Comparison of ENCODE assay signal across 12 cellular contexts in the genomic region with DNA sequence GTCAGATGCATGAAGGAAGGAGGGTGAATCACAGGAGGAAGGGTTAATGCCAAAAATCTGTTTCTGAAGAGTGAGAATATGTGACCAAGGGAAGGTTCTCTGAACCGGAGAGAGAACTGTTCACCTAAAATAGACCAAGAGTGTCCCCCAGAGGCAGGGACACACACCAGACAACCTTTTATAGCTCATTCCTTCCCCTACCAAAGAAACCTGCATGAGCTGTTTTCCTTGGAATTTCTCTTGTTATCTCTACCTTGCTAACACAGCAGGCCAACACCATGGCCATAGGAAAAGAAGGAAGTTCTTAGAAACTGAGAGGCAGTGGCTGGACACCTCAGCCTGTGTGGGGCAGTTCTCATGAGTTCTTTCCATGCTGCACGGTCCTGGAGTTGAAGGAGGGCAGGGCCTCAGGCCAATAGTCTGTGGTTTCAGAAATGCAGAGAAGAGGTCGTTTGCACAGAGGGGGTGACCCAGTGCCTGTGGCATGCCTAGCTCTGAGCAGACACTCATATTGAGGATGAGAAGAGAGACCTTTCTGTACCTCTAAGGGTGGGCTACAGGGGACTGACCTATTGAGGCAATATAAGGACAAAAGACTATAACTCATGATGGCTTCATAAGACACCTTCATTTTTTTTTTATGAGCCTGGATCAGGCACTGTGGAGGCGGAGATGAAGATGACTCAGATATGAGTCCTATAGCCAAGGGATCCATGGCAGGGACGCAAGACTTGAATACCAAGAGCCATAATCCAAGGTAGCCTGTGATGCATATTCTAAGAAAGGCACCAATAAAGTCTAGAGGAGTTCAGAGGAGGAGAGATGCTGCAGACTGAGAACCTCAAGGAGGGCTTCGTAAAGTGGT. TPM values are rescaled to one million over a fixed set of nuclear protein-coding genes. Genes with fewer than 3 reads are reported as not detected.
DNase-seq lines count a peak whose midpoint lies in the region; ATAC-seq and TF ChIP-seq lines count a peak whose summit lies in the region.
"Had no signal": no experiment of that assay in that cellular context is flagged by ENCODE, and none has a peak within 500 bp of the region (broad histone marks: within the 10 kb centered on the region; RNA-seq: fewer than 3 reads in every experiment).

No MANE protein-coding gene starts in this region.

- POLR2A ChIA-PET in A673 (lab: Charles Lee; ENCODE audit: low non-redundant PET): no interaction called here

- H2AFZ ChIP-seq in osteoblast (ENCODE audit: low read length): no peak overlapping the region

- H3K27ac ChIP-seq in osteoblast (ENCODE audit: low read depth, low read length) (no peak overlapping the region), A673 (ENCODE audit: low read depth, low read length, poor library complexity, severe bottlenecking) (no peak overlapping the region)
- H3K27ac ChIP-seq: skin epidermis had no signal

- CTCF ChIA-PET in A673 (lab: Charles Lee): no interaction called here

- BruUV-seq in A673 (replicated peaks; lab: Mats Ljungman, UMichigan): no TSS peak

- H3K36me3 ChIP-seq in MG63 (no peaks in the 10 kb centered on the region), osteoblast (ENCODE audit: insufficient read depth, low read length) (no peaks in the 10 kb centered on the region), A673 (ENCODE audit: insufficient read depth, low read length, poor library complexity, severe bottlenecking) (no peaks in the 10 kb centered on the region)

- H3K9me3 ChIP-seq in MG63 (peaks cover 9% of the 10 kb centered on the region; the same call in 1 of the 2 replicates), osteoblast (ENCODE audit: low read depth, low read length) (no peaks in the 10 kb centered on the region), A673 (ENCODE audit: low read depth, low read length, poor library complexity, severe bottlenecking) (peaks cover 7% of the 10 kb centered on the region)

- intact Hi-C loops in A673 (cut with micrococcal nuclease; ENCODE audit: unreplicated experiment): no loop called here
- intact Hi-C loops in cardiac septum (cut with DNase I): loop anchor here (10.0 kb wide), 1 partner anchor 145 kb away; no protein-coding TSS in a partner anchor

- DNase-seq in ELR (ENCODE audit: low read depth) (peak; percentile 84), MG63 (peak; percentile 73), choroid plexus epithelial cell (ENCODE audit: low read depth) (peak; percentile 36), osteoblast (ENCODE audit: insufficient read length, low spot score, missing footprints) (peak; percentile 91), A673 (ENCODE audit: low spot score) (no peak), cardiac septum (ENCODE audit: low spot score) (no peak)
- DNase-seq: activated naive CD4-positive, alpha-beta T cell treated with anti-CD3 and anti-CD28 coated beads for 36 hours; Karpas-422; Right ventricle myocardium superior had no signal

- peak overlapping the region; percentile 43 for H3K4me2 ChIP-seq in osteoblast (ENCODE audit: insufficient read depth, low read length)

- H3K4me1 ChIP-seq in osteoblast (ENCODE audit: insufficient read depth, low read length) (peaks cover 15% of the 10 kb centered on the region), A673 (ENCODE audit: insufficient read depth, low read length, poor library complexity, severe bottlenecking) (no peaks in the 10 kb centered on the region)

- H3K27me3 ChIP-seq in MG63 (no peaks in the 10 kb centered on the region; the same call in 1 of the 2 replicates), osteoblast (ENCODE audit: insufficient read depth, low read length) (peaks cover 3% of the 10 kb centered on the region), A673 (replicated peaks; ENCODE audit: insufficient read depth, low read depth, low read length, poor library complexity) (no peaks in the 10 kb centered on the region)

- H4K20me1 ChIP-seq in osteoblast (ENCODE audit: insufficient read depth, low read length): no peaks in the 10 kb centered on the region

- no peak for ATAC-seq in HG02885 (IDR thresholded peaks at IDR 0.05; ENCODE audit: poor library complexity, unreplicated experiment)
- no peak for ATAC-seq in HG03432 (IDR thresholded peaks at IDR 0.05; ENCODE audit: unreplicated experiment)

- H3K79me2 ChIP-seq in osteoblast (ENCODE audit: insufficient read depth, low read length): no peaks in the 10 kb centered on the region

- peak; percentile 27 for TF ChIP-seq CTCF in choroid plexus epithelial cell (conservative IDR thresholded peaks at IDR 0.05; ENCODE audit: low read depth, low read length)
- peak; percentile 22 for TF ChIP-seq CTCF in osteoblast (IDR thresholded peaks at IDR 0.05; ENCODE audit: extremely low read depth, low read depth, low read length)
- no peak for TF ChIP-seq CTCF in A673 (conservative IDR thresholded peaks at IDR 0.05; ENCODE audit: low read depth, low read length)

- H3K4me3 ChIP-seq in MG63 (no peak overlapping the region), choroid plexus epithelial cell (ENCODE audit: low read depth, low read length) (no peak overlapping the region), osteoblast (ENCODE audit: insufficient read depth, low read length) (no peak overlapping the region), A673 (ENCODE audit: low read depth, low read length, poor library complexity, severe bottlenecking) (no peak overlapping the region)
- H3K4me3 ChIP-seq: skin epidermis had no signal

RNA-seq across cellular contexts. Expression of a gene that starts 39.4 kb away (rescaled TPM):
- total RNA-seq in MG63 (2014; rRNA removed; shearing (Covaris generic); ENCODE audit: low replicate concordance): 0.16 TPM in 1 of 2 replicates, not detected in the other
- total RNA-seq in osteoblast (under 0.01 TPM in 2 replicates), A673 (2021) (1.0 and 1.2 TPM in 2 replicates), cardiac septum (0.05 TPM)
- total RNA-seq: activated naive CD4-positive, alpha-beta T cell treated with anti-CD3 and anti-CD28 coated beads for 36 hours; Right ventricle myocardium superior had no signal

RNA-seq across cellular contexts. Expression of a gene that starts 53.3 kb away (rescaled TPM):
- total RNA-seq in MG63 (2014; rRNA removed; shearing (Covaris generic); ENCODE audit: low replicate concordance): not detected in 2 replicates
- total RNA-seq in osteoblast: under 0.01 TPM in 2 replicates
- 492 and 535 TPM in 2 replicates for total RNA-seq in A673 (2021)
- 0.16 TPM for total RNA-seq in cardiac septum
- total RNA-seq: activated naive CD4-positive, alpha-beta T cell treated with anti-CD3 and anti-CD28 coated beads for 36 hours had no signal

Comparison
In these comparisons a context has a peak if more than half of its experiments do, and no peak if none do; other contexts are left out.
1. DNase-seq: peak in ELR (single experiment), MG63 (single experiment), choroid plexus epithelial cell (single experiment) and osteoblast (single experiment); none in A673 (single experiment) and cardiac septum (single experiment).
2. RNA of a gene that starts 53.3 kb away (total RNA-seq): 492 to 535 TPM in A673; 0.16 TPM in cardiac septum (single experiment), not detected in MG63 and under 0.01 TPM in osteoblast; every median in the first group is over 100 times any median in the second.